24 cellular contexts compared by ENCODE assay signal in genomic region chr1:77532641-77533040, GRCh38.
"Had no signal": no experiment of that assay in that cellular context is flagged by ENCODE, and none has a peak within 500 bp of the region (broad histone marks: within the 10 kb centered on the region; RNA-seq: fewer than 3 reads in every experiment).

No MANE protein-coding gene starts in this region.

- H3K4me3 ChIP-seq: colonic mucosa, lower lobe of right lung, pancreas, psoas muscle, right atrium auricular region, tibial nerve had no signal

- H3K27me3 Mint-ChIP-seq: activated CD4-positive, alpha-beta memory T cell treated with anti-CD3 and anti-CD28 coated beads for 36 hours; activated naive CD8-positive, alpha-beta T cell treated with anti-CD3 and anti-CD28 coated beads, Interleukin-2, amount 50 U/mL, for 24 hours; T-helper 17 cell had no signal

- H3K4me1 ChIP-seq: colonic mucosa, pancreas, right atrium auricular region had no signal

- FAIRE-seq: kidney, pancreas had no signal

- H3K36me3 Mint-ChIP-seq: activated CD4-positive, alpha-beta memory T cell treated with anti-CD3 and anti-CD28 coated beads for 36 hours; natural killer cell had no signal

- H3K4me3 Mint-ChIP-seq: activated CD4-positive, alpha-beta memory T cell treated with anti-CD3 and anti-CD28 coated beads for 36 hours; activated naive CD8-positive, alpha-beta T cell treated with anti-CD3 and anti-CD28 coated beads, Interleukin-2, amount 50 U/mL, for 24 hours; activated T-helper 1 cell treated with anti-CD3 and anti-CD28 coated beads, Interleukin-12 subunit alpha, Interleukin-12 subunit beta, Interleukin-2, Interleukin-4 antibody, amounts not matched to agents 30 ng/mL and 10 ng/mL and 1 ng/mL, durations not matched to agents 14 hours and 24 hours and 36 hours; natural killer cell; T-helper 17 cell had no signal

- H3K27me3 ChIP-seq: brain microvascular endothelial cell, colonic mucosa, foreskin keratinocyte, pancreas, right atrium auricular region, tibial nerve had no signal

- H3K36me3 ChIP-seq: brain microvascular endothelial cell, colonic mucosa, lower lobe of right lung, pancreas, right atrium auricular region, tibial nerve had no signal

- DNase-seq: activated CD4-positive, alpha-beta memory T cell treated with anti-CD3 and anti-CD28 coated beads for 36 hours; activated CD4-positive, alpha-beta T cell treated with anti-CD3 and anti-CD28 coated beads for 48 hours; activated gamma-delta T cell; activated naive CD4-positive, alpha-beta T cell treated with anti-CD3 and anti-CD28 coated beads, Interleukin-2, amount 50 U/mL, for 16 hours; activated naive CD8-positive, alpha-beta T cell treated with anti-CD3 and anti-CD28 coated beads, Interleukin-2, amount 50 U/mL, for 24 hours; activated T-cell treated with anti-CD3 and anti-CD28 coated beads for 4 hours; aorta; brain microvascular endothelial cell; central memory CD4-positive, alpha-beta T cell; colonic mucosa; foreskin keratinocyte; kidney; lower lobe of right lung; natural killer cell; pancreas; psoas muscle; stimulated activated CD4-positive, alpha-beta T cell treated with anti-CD3 and anti-CD28 coated beads, Interleukin-4, amount 100 ng/mL, for 24 hours; stimulated activated naive CD8-positive, alpha-beta T cell treated with anti-CD3 and anti-CD28 coated beads, Interleukin-15, Interleukin-2, amounts not matched to agents 100 U/mL and 50 U/mL, for 24 hours; SW 1271; T-helper 17 cell had no signal

- H3K9me3 Mint-ChIP-seq: activated CD4-positive, alpha-beta memory T cell treated with anti-CD3 and anti-CD28 coated beads for 36 hours; activated naive CD8-positive, alpha-beta T cell treated with anti-CD3 and anti-CD28 coated beads, Interleukin-2, amount 50 U/mL, for 24 hours; activated T-helper 1 cell treated with anti-CD3 and anti-CD28 coated beads, Interleukin-12 subunit alpha, Interleukin-12 subunit beta, Interleukin-2, Interleukin-4 antibody, amounts not matched to agents 30 ng/mL and 10 ng/mL and 1 ng/mL, durations not matched to agents 14 hours and 24 hours and 36 hours; natural killer cell had no signal

- H3K27ac ChIP-seq: brain microvascular endothelial cell, colonic mucosa, epithelial cell of prostate, foreskin keratinocyte, lower lobe of right lung, pancreas, psoas muscle, right atrium auricular region, tibial nerve had no signal

- H3K27ac Mint-ChIP-seq: activated CD4-positive, alpha-beta memory T cell treated with anti-CD3 and anti-CD28 coated beads for 36 hours; activated naive CD8-positive, alpha-beta T cell treated with anti-CD3 and anti-CD28 coated beads, Interleukin-2, amount 50 U/mL, for 24 hours; activated T-helper 1 cell treated with anti-CD3 and anti-CD28 coated beads, Interleukin-12 subunit alpha, Interleukin-12 subunit beta, Interleukin-2, Interleukin-4 antibody, amounts not matched to agents 30 ng/mL and 10 ng/mL and 1 ng/mL, durations not matched to agents 14 hours and 24 hours and 36 hours had no signal

- ATAC-seq: activated naive CD8-positive, alpha-beta T cell treated with anti-CD3 and anti-CD28 coated beads, Interleukin-2, amount 50 U/mL, for 24 hours; foreskin keratinocyte; lower lobe of right lung; psoas muscle; stimulated activated naive CD8-positive, alpha-beta T cell treated with anti-CD3 and anti-CD28 coated beads, Interleukin-15, Interleukin-2, amounts not matched to agents 100 U/mL and 50 U/mL, for 24 hours; T-helper 17 cell had no signal

- H3K9me3 ChIP-seq: colonic mucosa, lower lobe of right lung, pancreas, psoas muscle, right atrium auricular region, tibial nerve had no signal
